Comparison of ENCODE assay signal across 1 cellular context in genomic region chr13:27619093-27619705, GRCh38.
TF ChIP-seq lines count a peak whose summit lies in the region.

No MANE protein-coding gene starts in this region.

TF ChIP-seq in K562, 482 proteins besides CTCF, POLR2A, EP300 and RAD21 (continued from another document):
- TF ChIP-seq, protein P1, sequence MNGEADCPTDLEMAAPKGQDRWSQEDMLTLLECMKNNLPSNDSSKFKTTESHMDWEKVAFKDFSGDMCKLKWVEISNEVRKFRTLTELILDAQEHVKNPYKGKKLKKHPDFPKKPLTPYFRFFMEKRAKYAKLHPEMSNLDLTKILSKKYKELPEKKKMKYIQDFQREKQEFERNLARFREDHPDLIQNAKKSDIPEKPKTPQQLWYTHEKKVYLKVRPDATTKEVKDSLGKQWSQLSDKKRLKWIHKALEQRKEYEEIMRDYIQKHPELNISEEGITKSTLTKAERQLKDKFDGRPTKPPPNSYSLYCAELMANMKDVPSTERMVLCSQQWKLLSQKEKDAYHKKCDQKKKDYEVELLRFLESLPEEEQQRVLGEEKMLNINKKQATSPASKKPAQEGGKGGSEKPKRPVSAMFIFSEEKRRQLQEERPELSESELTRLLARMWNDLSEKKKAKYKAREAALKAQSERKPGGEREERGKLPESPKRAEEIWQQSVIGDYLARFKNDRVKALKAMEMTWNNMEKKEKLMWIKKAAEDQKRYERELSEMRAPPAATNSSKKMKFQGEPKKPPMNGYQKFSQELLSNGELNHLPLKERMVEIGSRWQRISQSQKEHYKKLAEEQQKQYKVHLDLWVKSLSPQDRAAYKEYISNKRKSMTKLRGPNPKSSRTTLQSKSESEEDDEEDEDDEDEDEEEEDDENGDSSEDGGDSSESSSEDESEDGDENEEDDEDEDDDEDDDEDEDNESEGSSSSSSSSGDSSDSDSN (IDR thresholded peaks at IDR 0.05; ENCODE audit: borderline replicate concordance in 1 of 2, low read depth in 2 of 2, low read length in 2 of 2), result 0 out of 4 replicates have a peak, but pooled peaks of 1 of the 2 experiments have one; percentile 1
